Comparison of ENCODE assay signal across 10 cellular contexts in genomic region chr1:200038645-200038986, GRCh38. TPM values are rescaled to one million over a fixed set of nuclear protein-coding genes. Genes with fewer than 3 reads are reported as not detected.
DNase-seq lines count a peak whose midpoint lies in the region; ATAC-seq and TF ChIP-seq lines count a peak whose summit lies in the region.
"Had no signal": no experiment of that assay in that cellular context is flagged by ENCODE, and none has a peak within 500 bp of the region (broad histone marks: within the 10 kb centered on the region; RNA-seq: fewer than 3 reads in every experiment).

No MANE protein-coding gene starts in this region.

- H3K36me3 ChIP-seq in GM23248 (ENCODE audit: low read depth) (no peaks in the 10 kb centered on the region), skeletal muscle satellite cell (ENCODE audit: insufficient read depth, low read length) (no peaks in the 10 kb centered on the region), MG63 (no peaks in the 10 kb centered on the region)

- H3K4me3 ChIP-seq in GM23248 (peak overlapping the region; percentile 73), skeletal muscle satellite cell (ENCODE audit: low read length) (peak overlapping the region; percentile 73), MG63 (no peak overlapping the region; the same call in 1 of the 2 replicates)

- H3K9ac ChIP-seq in GM23248 (no peak overlapping the region), skeletal muscle satellite cell (ENCODE audit: low read depth, low read length) (no peak overlapping the region)

- H3K27ac ChIP-seq in GM23248 = no peak overlapping the region
- H3K27ac ChIP-seq in VCaP = peak overlapping the region; percentile 67

- DNase-seq in GM23248 = no peak
- DNase-seq in iPS-NIHi11 (ENCODE audit: low spot score) = peak; percentile 86
- DNase-seq in MG63 = no peak
- no peak for DNase-seq in activated CD4-positive, alpha-beta T cell treated with anti-CD3 and anti-CD28 coated beads, Interleukin-2, amount 50 U/mL, for 48 hours
- DNase-seq: activated gamma-delta T cell, kidney had no signal

- no peaks in the 10 kb centered on the region for H3K9me2 ChIP-seq in GM23248 (ENCODE audit: insufficient read depth)

- TF ChIP-seq CTCF in VCaP (conservative IDR thresholded peaks at IDR 0.05) = no peak

- in situ Hi-C loops in GM23248 (cut with MboI) = no loop called here

- H3F3A ChIP-seq in GM23248 (ENCODE audit: insufficient read depth) = no peaks in the 10 kb centered on the region

- no peak overlapping the region for H3K4me2 ChIP-seq in GM23248 (ENCODE audit: unreplicated experiment)
- peak overlapping the region; percentile 98 for H3K4me2 ChIP-seq in skeletal muscle satellite cell (ENCODE audit: low read length)

- H3K79me2 ChIP-seq in GM23248 (ENCODE audit: insufficient read depth) = no peaks in the 10 kb centered on the region

- no peaks in the 10 kb centered on the region for H4K20me1 ChIP-seq in GM23248 (ENCODE audit: insufficient read depth)

- H3K27me3 ChIP-seq in GM23248 (replicated peaks; ENCODE audit: insufficient read depth) (peaks cover 91% of the 10 kb centered on the region), skeletal muscle satellite cell (ENCODE audit: control insufficient read depth, insufficient read depth, low read length) (peaks cover 99% of the 10 kb centered on the region), MG63 (peaks cover 76% of the 10 kb centered on the region)

- no peak for ATAC-seq in GM21717 (IDR thresholded peaks at IDR 0.05; ENCODE audit: unreplicated experiment)
- ATAC-seq in HG03045 (IDR thresholded peaks at IDR 0.05; ENCODE audit: unreplicated experiment) = no peak

- H3K9me3 ChIP-seq in GM23248 (ENCODE audit: low read depth) = no peaks in the 10 kb centered on the region
- H3K9me3 ChIP-seq in skeletal muscle satellite cell (replicated peaks; ENCODE audit: low read length) = no peaks in the 10 kb centered on the region
- H3K9me3 ChIP-seq in MG63 = no peaks in the 10 kb centered on the region

- peak overlapping the region; percentile 77 for H2AFZ ChIP-seq in GM23248

- 12 to 15% methylated on average over 9 to 20 of the region's 20 CpGs for WGBS in GM23248 (ENCODE audit: low coverage in 1 of 2, low lambda C conversion rate in 2 of 2, missing lambda C conversion rate in 2 of 2), 2 experiments

- peaks cover 5% of the 10 kb centered on the region for H3K4me1 ChIP-seq in GM23248 (ENCODE audit: insufficient read depth)
- peaks cover 28% of the 10 kb centered on the region for H3K4me1 ChIP-seq in skeletal muscle satellite cell (ENCODE audit: control insufficient read depth, insufficient read depth, low read length)

RNA-seq across cellular contexts. Expression of gene NR5A2, which starts 11.1 kb away (rescaled TPM):
- total RNA-seq in GM23248 (2014; rRNA removed; shearing (Covaris generic)) = 0.13 and 0.65 TPM in 2 replicates
- polyA plus RNA-seq in GM23248 (2016; fragmentation: Nextera tagmentation; extraction: Ambion mirVana) = 0.06 TPM in 1 of 2 replicates, not detected in the other
- 0.44 TPM in 1 of 2 replicates, not detected in the other for total RNA-seq in skeletal muscle satellite cell (2012; rRNA removed)
- total RNA-seq in MG63 (2014; rRNA removed; shearing (Covaris generic); ENCODE audit: low replicate concordance) = not detected in 2 replicates
